Comparison of ENCODE assay signal across 1 cellular context in genomic region chr15:32615051-32615870, GRCh38.
TF ChIP-seq lines count a peak whose summit lies in the region.
"Not testable (repeated sequence)": the region's sequence is repeated elsewhere in the genome, so short reads cannot be mapped to it uniquely, and the experiment has no call there.

ARHGAP11A (plus strand) TSS chr15:32615504; CDS start chr15:32616212, 708 bp downstream.

TF ChIP-seq in K562, 482 proteins besides CTCF, POLR2A, EP300 and RAD21 (continued from another document):
- peak; percentile 34 for TF ChIP-seq BRD9 (IDR thresholded peaks at IDR 0.05; ENCODE audit: low read depth, partially characterized antibody)
- peak; percentile 70; the same call in 1 of the 2 replicates for TF ChIP-seq MYC (IDR thresholded peaks at IDR 0.05; ENCODE audit: low read depth, low read length)
- TF ChIP-seq MYC (CRISPR knock-in tag; IDR thresholded peaks at IDR 0.05; ENCODE audit: borderline replicate concordance, low read depth), result not testable (repeated sequence)
- TF ChIP-seq NFYB (IDR thresholded peaks at IDR 0.05; ENCODE audit: extremely low read depth, insufficient read length), result peak; percentile 36
- peak; percentile 33 for TF ChIP-seq CTCFL (IDR thresholded peaks at IDR 0.05; ENCODE audit: borderline replicate concordance, insufficient read depth, low read depth, low read length, poor library complexity, severe bottlenecking)
- TF ChIP-seq YY1 (IDR thresholded peaks at IDR 0.05; ENCODE audit: borderline replicate concordance in 1 of 3, control insufficient read depth in 1 of 3, extremely low read depth in 1 of 3, insufficient read depth in 3 of 3, insufficient read length in 1 of 3, insufficient replicate concordance in 2 of 3, low read depth in 1 of 3, low read length in 2 of 3), result peak in 1 of 3 experiments; percentile 37
- peak; percentile 84 for TF ChIP-seq RBFOX2 (IDR thresholded peaks at IDR 0.05; ENCODE audit: low read depth, low read length)
- TF ChIP-seq ZNF407 (IDR thresholded peaks at IDR 0.05; ENCODE audit: low read depth), result peak; percentile 89
- TF ChIP-seq MNT (conservative IDR thresholded peaks at IDR 0.05), result 0 out of 4 replicates have a peak, but pooled peaks of 1 of the 2 experiments have one; percentile 25
- peak; percentile 24 to 71; a peak in 1 of 4 replicates for TF ChIP-seq MLLT1 (IDR thresholded peaks at IDR 0.05)
- peak; percentile 52 for TF ChIP-seq RBBP5 (IDR thresholded peaks at IDR 0.05; ENCODE audit: borderline replicate concordance, insufficient read depth, low read length, poor library complexity, severe bottlenecking)
- TF ChIP-seq HLTF (IDR thresholded peaks at IDR 0.05), result peak; percentile 34; the same call in 1 of the 2 replicates
- peak; percentile 82 for TF ChIP-seq VEZF1 (CRISPR knock-in tag; IDR thresholded peaks at IDR 0.05)
- 0 out of 2 replicates have a peak, but pooled peaks have one; percentile 30 for TF ChIP-seq ZBTB26 (CRISPR knock-in tag; IDR thresholded peaks at IDR 0.05)
- TF ChIP-seq SUPT5H (IDR thresholded peaks at IDR 0.05), result peak; percentile 49; the same call in 1 of the 2 replicates
- peak; percentile 36 for TF ChIP-seq ZFX (CRISPR knock-in tag; IDR thresholded peaks at IDR 0.05)
- peak; percentile 85 for TF ChIP-seq SAP30 (IDR thresholded peaks at IDR 0.05; ENCODE audit: borderline replicate concordance, insufficient read depth, low read depth, low read length, poor library complexity, severe bottlenecking)
- peak in 1 of 2 experiments; percentile 72 for TF ChIP-seq NCOA2 (IDR thresholded peaks at IDR 0.05; ENCODE audit: partially characterized antibody in 2 of 2)
- TF ChIP-seq EP400 (IDR thresholded peaks at IDR 0.05), result peak; percentile 76
- peak; percentile 14 for TF ChIP-seq TAF1 (IDR thresholded peaks at IDR 0.05; ENCODE audit: control insufficient read depth, extremely low read depth, insufficient read depth, low read length, severe bottlenecking)
- 0 out of 6 replicates have a peak, but pooled peaks of 1 of the 3 experiments have one; percentile 32 for TF ChIP-seq ZBTB11 (CRISPR knock-in tag; IDR thresholded peaks at IDR 0.05)
- peak in 1 of 2 experiments; percentile 22 for TF ChIP-seq E2F6 (IDR thresholded peaks at IDR 0.05; ENCODE audit: borderline replicate concordance in 1 of 2, extremely low read depth in 1 of 2, insufficient read depth in 1 of 2, insufficient read length in 1 of 2, low read depth in 1 of 2, low read length in 1 of 2, poor library complexity in 1 of 2, severe bottlenecking in 1 of 2)
- peak; percentile 82 for TF ChIP-seq POLR2G (IDR thresholded peaks at IDR 0.05; ENCODE audit: low read depth, low read length)
